ENCODE assay signal across 13 cellular contexts in the genomic region with DNA sequence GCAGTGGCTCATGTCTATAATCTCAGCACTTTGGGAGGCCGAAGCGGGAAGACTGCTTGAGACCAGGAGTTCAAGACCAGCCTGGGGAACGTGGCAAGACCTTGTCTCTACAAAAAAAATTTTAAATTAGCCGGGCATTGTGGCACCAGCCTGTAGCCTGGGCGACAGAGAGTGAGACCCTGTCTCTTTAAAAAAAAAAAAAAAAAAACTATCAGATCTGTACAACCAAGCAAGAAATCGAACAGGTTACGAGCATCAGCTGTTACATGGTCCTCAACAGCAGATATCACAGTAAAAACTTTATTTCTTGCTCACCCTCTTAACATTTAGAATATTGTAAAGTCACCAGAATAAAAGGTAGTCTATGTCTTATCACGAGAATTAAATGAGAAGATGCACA. TPM values are rescaled to one million over a fixed set of nuclear protein-coding genes. Genes with fewer than 3 reads are reported as not detected.
DNase-seq lines count a peak whose midpoint lies in the region; ATAC-seq and TF ChIP-seq lines count a peak whose summit lies in the region.
"Had no signal": no experiment of that assay in that cellular context is flagged by ENCODE, and none has a peak within 500 bp of the region (broad histone marks: within the 10 kb centered on the region; RNA-seq: fewer than 3 reads in every experiment).

No MANE protein-coding gene starts in this region.

- H3K36me3 ChIP-seq in neural cell (ENCODE audit: insufficient read depth, low read length): no peaks in the 10 kb centered on the region
- H3K36me3 ChIP-seq: thyroid gland had no signal

- TF ChIP-seq RAD21 in neural cell (conservative IDR thresholded peaks at IDR 0.05): no peak

- no peak overlapping the region for H2AFZ ChIP-seq in neural cell (ENCODE audit: low read depth, low read length)

- H3K27ac Mint-ChIP-seq in Calu3 (ENCODE audit: unreplicated experiment) (no peak overlapping the region), IgD-negative memory B cell (peak overlapping the region in 1 of 3 donors; percentile 85), brain (peak overlapping the region in 4 of 5 experiments; percentile 41 to 95 (median 42)), CD14-positive monocyte (peak overlapping the region in 1 of 7 donors; percentile 41)

- H3K9ac ChIP-seq in neural cell (ENCODE audit: low read length): peak overlapping the region; percentile 79

- TF ChIP-seq EP300 in neural cell (conservative IDR thresholded peaks at IDR 0.05; ENCODE audit: poor library complexity, severe bottlenecking): no peak

- TF ChIP-seq CTCF in Calu3 (IDR thresholded peaks at IDR 0.05; ENCODE audit: unreplicated experiment): no peak
- TF ChIP-seq CTCF in brain (conservative IDR thresholded peaks at IDR 0.05): no peak
- TF ChIP-seq CTCF in neural cell (IDR thresholded peaks at IDR 0.05; ENCODE audit: poor library complexity, severe bottlenecking): no peak
- no peak for TF ChIP-seq CTCF in CD14-positive monocyte (IDR thresholded peaks at IDR 0.05)

- ATAC-seq in GM18873 (IDR thresholded peaks at IDR 0.05; ENCODE audit: low FRiP score, unreplicated experiment): no peak

- H3K4me3 Mint-ChIP-seq in Calu3 (ENCODE audit: low read depth, unreplicated experiment): peak overlapping the region; percentile 94
- peak overlapping the region; percentile 26 to 95 (median 94) for H3K4me3 Mint-ChIP-seq in IgD-negative memory B cell
- H3K4me3 Mint-ChIP-seq in brain: peak overlapping the region; percentile 89 to 96 (median 90)
- H3K4me3 Mint-ChIP-seq in CD14-positive monocyte: no peak overlapping the region

- no peaks in the 10 kb centered on the region for H3K27me3 ChIP-seq in neural cell (ENCODE audit: insufficient read depth, low read depth, low read length)
- H3K27me3 ChIP-seq: Peyer's patch, thyroid gland had no signal

- H3K36me3 Mint-ChIP-seq in Calu3 (ENCODE audit: insufficient read depth, unreplicated experiment) (peaks cover 29% of the 10 kb centered on the region), IgD-negative memory B cell (no peaks in the 10 kb centered on the region), brain (peaks cover 18% of the 10 kb centered on the region), CD14-positive monocyte (peaks cover 16 to 18% of the 10 kb centered on the region in 2 donors)

- H3K4me1 Mint-ChIP-seq in Calu3 (ENCODE audit: low read depth, unreplicated experiment) (peaks cover 19% of the 10 kb centered on the region), IgD-negative memory B cell (peaks cover 12 to 18% (median 17%) of the 10 kb centered on the region in 3 donors), brain (peaks cover 28% of the 10 kb centered on the region), CD14-positive monocyte (peaks cover 21% of the 10 kb centered on the region)

- no peaks in the 10 kb centered on the region for H3K27me3 Mint-ChIP-seq in Calu3 (ENCODE audit: unreplicated experiment)
- no peaks in the 10 kb centered on the region for H3K27me3 Mint-ChIP-seq in IgD-negative memory B cell
- H3K27me3 Mint-ChIP-seq in brain: peaks cover 3% of the 10 kb centered on the region
- H3K27me3 Mint-ChIP-seq in CD14-positive monocyte (ENCODE audit: low read depth in 3 of 3): no peaks in the 10 kb centered on the region

- no peak for DNase-seq in Calu3
- no peak for DNase-seq in CD14-positive monocyte (ENCODE audit: low spot score)
- no peak for DNase-seq in C1 segment of cervical spinal cord (lab: John Stamatoyannopoulos, UW)
- DNase-seq: activated CD4-positive, alpha-beta T cell treated with anti-CD3 and anti-CD28 coated beads, Interleukin-2, amount 50 U/mL, for 1 hour; foreskin melanocyte; NCI-H1417; Peyer's patch; stimulated activated CD4-positive, alpha-beta T cell treated with anti-CD3 and anti-CD28 coated beads, Interleukin-1b, Interleukin-23, amount 100 ng/mL, for 48 hours; thyroid gland had no signal

- no TSS peak for BruUV-seq in Calu3 (replicated peaks; lab: Mats Ljungman, UMichigan)

- H3K4me3 ChIP-seq in neural cell (ENCODE audit: low read length): peak overlapping the region; percentile 76

- H3K9me3 Mint-ChIP-seq in Calu3 (ENCODE audit: low read depth, unreplicated experiment) (no peaks in the 10 kb centered on the region), IgD-negative memory B cell (no peaks in the 10 kb centered on the region), brain (peaks cover 0 to 2% (median 0%) of the 10 kb centered on the region in 5 experiments), CD14-positive monocyte (peaks cover 0 to 2% (median 0%) of the 10 kb centered on the region in 7 donors)

- peaks cover 16% of the 10 kb centered on the region for H3K79me2 ChIP-seq in neural cell (replicated peaks; ENCODE audit: insufficient read depth, low read length)

- no peaks in the 10 kb centered on the region for H3K9me3 ChIP-seq in neural cell (ENCODE audit: low read length)
- H3K9me3 ChIP-seq: Peyer's patch, thyroid gland had no signal

- H3K4me2 ChIP-seq in neural cell (ENCODE audit: low read length): peak overlapping the region; percentile 77

- CTCF ChIA-PET in Calu3 (lab: Charles Lee): interaction anchor here (0.6 kb wide), 1 partner anchor 75 kb away, joined by 4 read pairs; no protein-coding TSS in a partner anchor

- no peaks in the 10 kb centered on the region for H3F3A ChIP-seq in neural cell (ENCODE audit: insufficient read depth, low read length, poor library complexity, severe bottlenecking)

- no peaks in the 10 kb centered on the region for H3K9me2 ChIP-seq in neural cell (ENCODE audit: insufficient read depth, low read length)

- H3K27ac ChIP-seq in neural cell (ENCODE audit: low read length): no peak overlapping the region

- no peaks in the 10 kb centered on the region for H4K20me1 ChIP-seq in neural cell (ENCODE audit: insufficient read depth)

- intact Hi-C loops in Calu3 (cut with micrococcal nuclease; ENCODE audit: unreplicated experiment) (no loop called here), CD14-positive monocyte (cut with micrococcal nuclease) (loop anchor here (5.0 to 10.0 kb wide), 2 partner anchors 48 to 234 kb away; partner anchors contain the start of genes ABCB10 (in 1 of the 2) and RAB4A (in 1 of the 2))

TF ChIP-seq in neural cell, 6 proteins besides CTCF, POLR2A, EP300 and RAD21:
- TF ChIP-seq, protein P1, sequence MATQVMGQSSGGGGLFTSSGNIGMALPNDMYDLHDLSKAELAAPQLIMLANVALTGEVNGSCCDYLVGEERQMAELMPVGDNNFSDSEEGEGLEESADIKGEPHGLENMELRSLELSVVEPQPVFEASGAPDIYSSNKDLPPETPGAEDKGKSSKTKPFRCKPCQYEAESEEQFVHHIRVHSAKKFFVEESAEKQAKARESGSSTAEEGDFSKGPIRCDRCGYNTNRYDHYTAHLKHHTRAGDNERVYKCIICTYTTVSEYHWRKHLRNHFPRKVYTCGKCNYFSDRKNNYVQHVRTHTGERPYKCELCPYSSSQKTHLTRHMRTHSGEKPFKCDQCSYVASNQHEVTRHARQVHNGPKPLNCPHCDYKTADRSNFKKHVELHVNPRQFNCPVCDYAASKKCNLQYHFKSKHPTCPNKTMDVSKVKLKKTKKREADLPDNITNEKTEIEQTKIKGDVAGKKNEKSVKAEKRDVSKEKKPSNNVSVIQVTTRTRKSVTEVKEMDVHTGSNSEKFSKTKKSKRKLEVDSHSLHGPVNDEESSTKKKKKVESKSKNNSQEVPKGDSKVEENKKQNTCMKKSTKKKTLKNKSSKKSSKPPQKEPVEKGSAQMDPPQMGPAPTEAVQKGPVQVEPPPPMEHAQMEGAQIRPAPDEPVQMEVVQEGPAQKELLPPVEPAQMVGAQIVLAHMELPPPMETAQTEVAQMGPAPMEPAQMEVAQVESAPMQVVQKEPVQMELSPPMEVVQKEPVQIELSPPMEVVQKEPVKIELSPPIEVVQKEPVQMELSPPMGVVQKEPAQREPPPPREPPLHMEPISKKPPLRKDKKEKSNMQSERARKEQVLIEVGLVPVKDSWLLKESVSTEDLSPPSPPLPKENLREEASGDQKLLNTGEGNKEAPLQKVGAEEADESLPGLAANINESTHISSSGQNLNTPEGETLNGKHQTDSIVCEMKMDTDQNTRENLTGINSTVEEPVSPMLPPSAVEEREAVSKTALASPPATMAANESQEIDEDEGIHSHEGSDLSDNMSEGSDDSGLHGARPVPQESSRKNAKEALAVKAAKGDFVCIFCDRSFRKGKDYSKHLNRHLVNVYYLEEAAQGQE (IDR thresholded peaks at IDR 0.05; ENCODE audit: borderline replicate concordance): no peak
- TF ChIP-seq TAF1 (IDR thresholded peaks at IDR 0.05; ENCODE audit: low read depth) (no peak), EZH2 (IDR thresholded peaks at IDR 0.05; ENCODE audit: borderline replicate concordance, insufficient read depth, low read length, poor library complexity, severe bottlenecking) (no peak)
TF ChIP-seq in neural cell: peak in this region for 0.

RNA-seq across cellular contexts. Expression of gene NUP133, which starts 1.5 kb away (rescaled TPM):
- total RNA-seq in Calu3 (2022): 45.2 and 50.9 TPM in 2 replicates
- polyA plus RNA-seq in IgD-negative memory B cell (16.3 TPM), brain (ENCODE audit: insufficient read depth, low read depth, low replicate concordance) (33.2 TPM), neural cell (60.2 and 73.4 TPM in 2 replicates), CD14-positive monocyte (10 to 100 TPM; 12.4 to 12.8 TPM)
- polyA minus RNA-seq in neural cell: 85.7 and 87.5 TPM in 2 replicates

RNA-seq across cellular contexts. Expression of gene ABCB10, which starts 51.9 kb away (rescaled TPM):
- total RNA-seq in Calu3 (2022): 18.5 and 19.9 TPM in 2 replicates
- 3.9 TPM for polyA plus RNA-seq in IgD-negative memory B cell
- 2.9 TPM for polyA plus RNA-seq in brain (ENCODE audit: insufficient read depth, low read depth, low replicate concordance)
- 27.9 and 31.4 TPM in 2 replicates for polyA plus RNA-seq in neural cell
- 18.9 and 20.9 TPM in 2 replicates for polyA minus RNA-seq in neural cell
- 10 to 100 TPM in 1 of 2 donors, 1 to 10 TPM in 1; 5.4 to 12.9 TPM for polyA plus RNA-seq in CD14-positive monocyte

Comparison
In these comparisons a context has a peak if more than half of its experiments do, and no peak if none do; other contexts are left out.
1. H3K4me3 Mint-ChIP-seq: peak in Calu3 (single experiment), IgD-negative memory B cell (4 of 4) and brain (5 of 5); none in CD14-positive monocyte (0 of 2).